16 cellular contexts compared by ENCODE assay signal in genomic region chr22:35972559-35972958, GRCh38. TPM values are rescaled to one million over a fixed set of nuclear protein-coding genes. Genes with fewer than 3 reads are reported as not detected.
DNase-seq lines count a peak whose midpoint lies in the region; ATAC-seq, FAIRE-seq and TF ChIP-seq lines count a peak whose summit lies in the region.
"Had no signal": no experiment of that assay in that cellular context is flagged by ENCODE, and none has a peak within 500 bp of the region (broad histone marks: within the 10 kb centered on the region; RNA-seq: fewer than 3 reads in every experiment).

No MANE protein-coding gene starts in this region.

- no peak for TF ChIP-seq CTCF in A673 (conservative IDR thresholded peaks at IDR 0.05; ENCODE audit: low read depth, low read length)
- TF ChIP-seq CTCF in endothelial cell (IDR thresholded peaks at IDR 0.05; ENCODE audit: unreplicated experiment), result no peak
- no peak for TF ChIP-seq CTCF in pancreas (IDR thresholded peaks at IDR 0.05)

- POLR2A ChIA-PET in A673 (lab: Charles Lee; ENCODE audit: low non-redundant PET), result no interaction called here

- H3K27ac Mint-ChIP-seq in endothelial cell (ENCODE audit: unreplicated experiment), result peak overlapping the region; percentile 96
- no peak overlapping the region for H3K27ac Mint-ChIP-seq in activated naive CD4-positive, alpha-beta T cell treated with anti-CD3 and anti-CD28 coated beads, Interleukin-2, amount 10 ng/mL, durations not matched to agents 7 days and 5 days

- FAIRE-seq in pancreas (lab: Jason Lieb, UNC), result no peak
- FAIRE-seq: RCC 7860 had no signal

- no peak overlapping the region for H3K4me3 ChIP-seq in A673 (ENCODE audit: low read depth, low read length, poor library complexity, severe bottlenecking)
- no peak overlapping the region for H3K4me3 ChIP-seq in pancreas
- H3K4me3 ChIP-seq: right lobe of liver had no signal

- peaks cover 3% of the 10 kb centered on the region for H3K36me3 Mint-ChIP-seq in endothelial cell (ENCODE audit: low read depth, unreplicated experiment)
- no peaks in the 10 kb centered on the region for H3K36me3 Mint-ChIP-seq in activated naive CD4-positive, alpha-beta T cell treated with anti-CD3 and anti-CD28 coated beads, Interleukin-2, amount 10 ng/mL, durations not matched to agents 7 days and 5 days
- no peaks in the 10 kb centered on the region for H3K36me3 Mint-ChIP-seq in activated T-cell treated with anti-CD3 and anti-CD28 coated beads, Interleukin-2, amount 50 U/mL, for 4 hours (ENCODE audit: insufficient read depth)

- H3K27me3 Mint-ChIP-seq in endothelial cell (ENCODE audit: unreplicated experiment), result peaks cover 3% of the 10 kb centered on the region
- peaks cover 13% of the 10 kb centered on the region for H3K27me3 Mint-ChIP-seq in activated naive CD4-positive, alpha-beta T cell treated with anti-CD3 and anti-CD28 coated beads, Interleukin-2, amount 10 ng/mL, durations not matched to agents 7 days and 5 days
- peaks cover 12% of the 10 kb centered on the region for H3K27me3 Mint-ChIP-seq in activated T-cell treated with anti-CD3 and anti-CD28 coated beads, Interleukin-2, amount 50 U/mL, for 4 hours (ENCODE audit: low read depth)

- no peak overlapping the region for H3K4me3 Mint-ChIP-seq in endothelial cell (ENCODE audit: unreplicated experiment)
- H3K4me3 Mint-ChIP-seq in activated naive CD4-positive, alpha-beta T cell treated with anti-CD3 and anti-CD28 coated beads, Interleukin-2, amount 10 ng/mL, durations not matched to agents 7 days and 5 days, result no peak overlapping the region
- H3K4me3 Mint-ChIP-seq in activated T-cell treated with anti-CD3 and anti-CD28 coated beads, Interleukin-2, amount 50 U/mL, for 4 hours, result no peak overlapping the region

- no TSS peak for BruUV-seq in A673 (replicated peaks; lab: Mats Ljungman, UMichigan)

- H3K36me3 ChIP-seq in A673 (ENCODE audit: insufficient read depth, low read length, poor library complexity, severe bottlenecking) (no peaks in the 10 kb centered on the region), pancreas (no peaks in the 10 kb centered on the region)
- H3K36me3 ChIP-seq: right lobe of liver had no signal

- no peaks in the 10 kb centered on the region for H3K27me3 ChIP-seq in A673 (replicated peaks; ENCODE audit: insufficient read depth, low read depth, low read length, poor library complexity)
- no peaks in the 10 kb centered on the region for H3K27me3 ChIP-seq in pancreas
- H3K27me3 ChIP-seq: right lobe of liver had no signal

- H3K9me3 ChIP-seq in A673 (ENCODE audit: low read depth, low read length, poor library complexity, severe bottlenecking) (no peaks in the 10 kb centered on the region), pancreas (no peaks in the 10 kb centered on the region)
- H3K9me3 ChIP-seq: right lobe of liver had no signal

- H3K4me1 Mint-ChIP-seq in endothelial cell (ENCODE audit: unreplicated experiment), result peaks cover 80% of the 10 kb centered on the region
- no peaks in the 10 kb centered on the region for H3K4me1 Mint-ChIP-seq in activated naive CD4-positive, alpha-beta T cell treated with anti-CD3 and anti-CD28 coated beads, Interleukin-2, amount 10 ng/mL, durations not matched to agents 7 days and 5 days
- H3K4me1 Mint-ChIP-seq in activated T-cell treated with anti-CD3 and anti-CD28 coated beads, Interleukin-2, amount 50 U/mL, for 4 hours (ENCODE audit: low read depth), result no peaks in the 10 kb centered on the region

- WGBS in pancreas, 2 donors, result 41 to 61% methylated on average over 1 of the region's 1 CpG

- peak in 2 of 4 donors; percentile 3 to 4 for ATAC-seq in pancreas
- no peak for ATAC-seq in activated T-cell treated with anti-CD3 and anti-CD28 coated beads, Interleukin-2, amount 50 U/mL, for 4 hours

- no peak for DNase-seq in A673 (ENCODE audit: low spot score)
- peak; percentile 44 for DNase-seq in KBM-7
- DNase-seq in endothelial cell (ENCODE audit: low spot score), result no peak
- DNase-seq in pancreas, result no peak
- DNase-seq in HUDEP-2 (lab: John Stamatoyannopoulos, UW; ENCODE audit: unreplicated experiment in 76 of 76), result no peak
- DNase-seq in amygdala (lab: John Stamatoyannopoulos, UW), result no peak
- no peak for DNase-seq in activated naive CD4-positive, alpha-beta T cell treated with anti-CD3 and anti-CD28 coated beads, Interleukin-2, amount 10 ng/mL, durations not matched to agents 7 days and 5 days
- DNase-seq in activated T-cell treated with anti-CD3 and anti-CD28 coated beads, Interleukin-2, amount 50 U/mL, for 4 hours, result no peak
- DNase-seq: DMS153; effector CD8-positive, alpha-beta T cell; head of caudate nucleus; midbrain; NCI-H2171; right lobe of liver had no signal

- H3K9me3 Mint-ChIP-seq in endothelial cell (ENCODE audit: unreplicated experiment), result no peaks in the 10 kb centered on the region
- no peaks in the 10 kb centered on the region for H3K9me3 Mint-ChIP-seq in activated naive CD4-positive, alpha-beta T cell treated with anti-CD3 and anti-CD28 coated beads, Interleukin-2, amount 10 ng/mL, durations not matched to agents 7 days and 5 days
- no peaks in the 10 kb centered on the region for H3K9me3 Mint-ChIP-seq in activated T-cell treated with anti-CD3 and anti-CD28 coated beads, Interleukin-2, amount 50 U/mL, for 4 hours

- in situ Hi-C loops in KBM-7 (cut with MboI; ENCODE audit: low pct_unique_long_range_greater_than_20kb, low sequenced_read_pairs), result no loop called here

- H3K27ac ChIP-seq in A673 (ENCODE audit: low read depth, low read length, poor library complexity, severe bottlenecking) (peak overlapping the region; percentile 93), pancreas (peak overlapping the region; percentile 24 to 92 (median 65))
- H3K27ac ChIP-seq: KMS-11 had no signal

- CTCF ChIA-PET in A673 (lab: Charles Lee), result interaction anchor here (0.5 kb wide), 1 partner anchor 493 kb away, joined by 5 read pairs; no protein-coding TSS in a partner anchor
- CTCF ChIA-PET in activated naive CD4-positive, alpha-beta T cell treated with anti-CD3 and anti-CD28 coated beads, Interleukin-2, amount 10 ng/mL, durations not matched to agents 7 days and 5 days (lab: Charles Lee), result no interaction called here

- H3K4me1 ChIP-seq in A673 (ENCODE audit: insufficient read depth, low read length, poor library complexity, severe bottlenecking) (peaks cover 91% of the 10 kb centered on the region), pancreas (peaks cover 27 to 60% (median 28%) of the 10 kb centered on the region in 3 donors)

- intact Hi-C loops in A673 (cut with micrococcal nuclease; ENCODE audit: unreplicated experiment) (loop anchor here (5.0 kb wide), 1 partner anchor 55 kb away; the partner anchor contains the start of gene RBFOX2), pancreas (cut with DNase I) (no loop called here)

RNA-seq across cellular contexts. Expression of gene RBFOX2, which starts 56.1 kb away (rescaled TPM):
- total RNA-seq in A673 (2021) (142 and 154 TPM in 2 replicates), endothelial cell (ENCODE audit: unreplicated experiment) (228 TPM), pancreas (10 to 100 TPM; 16.3 to 33.7 (median 18.5) TPM)
- 10 to 100 TPM; 12.9 to 13.7 TPM for polyA plus RNA-seq in pancreas
- total RNA-seq in activated T-cell treated with anti-CD3 and anti-CD28 coated beads, Interleukin-2, amount 50 U/mL, for 4 hours, result 1 to 10 TPM; 5.6 to 6.9 (median 6.5) TPM
